In genomic region chr3:111594205-111594604, GRCh38 we compare ENCODE assay signal across 9 cellular contexts. TPM values are rescaled to one million over a fixed set of nuclear protein-coding genes. Genes with fewer than 3 reads are reported as not detected.
A peak's percentile ranks its signal among the peaks of the same experiment; 100 is the strongest.
DNase-seq lines count a peak whose midpoint lies in the region; ATAC-seq and TF ChIP-seq lines count a peak whose summit lies in the region.
"Had no signal": no experiment of that assay in that cellular context is flagged by ENCODE, and none has a peak within 500 bp of the region (broad histone marks: within the 10 kb centered on the region; RNA-seq: fewer than 3 reads in every experiment).

No MANE protein-coding gene starts in this region.

- H4K8ac ChIP-seq in trophoblast cell (ENCODE audit: low read depth, low read length): peak overlapping the region; percentile 8

- H2BK12ac ChIP-seq in trophoblast cell (ENCODE audit: low read length): peak overlapping the region; percentile 9

- TF ChIP-seq POLR2A in right lobe of liver (IDR thresholded peaks at IDR 0.05) (no peak), Peyer's patch (IDR thresholded peaks at IDR 0.05) (no peak)

- peaks cover 11% of the 10 kb centered on the region for H3K79me1 ChIP-seq in trophoblast cell (ENCODE audit: low read length)

- H3K9ac ChIP-seq in trophoblast cell (ENCODE audit: low read length): no peak overlapping the region

- no peak overlapping the region for H2AK5ac ChIP-seq in trophoblast cell (ENCODE audit: low read length)

- no peak for TF ChIP-seq CTCF in right lobe of liver (IDR thresholded peaks at IDR 0.05)
- no peak for TF ChIP-seq CTCF in Peyer's patch (IDR thresholded peaks at IDR 0.05)

- H3K27me3 ChIP-seq in trophoblast cell (ENCODE audit: insufficient read depth, low read length) (no peaks in the 10 kb centered on the region), right lobe of liver (no peaks in the 10 kb centered on the region), Peyer's patch (no peaks in the 10 kb centered on the region)

- peaks cover 1% of the 10 kb centered on the region for H3K79me2 ChIP-seq in trophoblast cell (ENCODE audit: control insufficient read depth, insufficient read depth, low read length, poor library complexity)

- no peak overlapping the region for H3K4ac ChIP-seq in trophoblast cell (ENCODE audit: low read depth, low read length)

- ATAC-seq in HG02943 (IDR thresholded peaks at IDR 0.05; ENCODE audit: low read depth, unreplicated experiment) (peak; percentile 52), right lobe of liver (no peak)
- peak; percentile 45 for ATAC-seq in activated T-helper 17 cell treated with anti-CD3 and anti-CD28 coated beads, Interleukin-2, amount 50 U/mL, for 72 hours (replicated peaks)

- peaks cover 92% of the 10 kb centered on the region for H3K36me3 Mint-ChIP-seq in activated T-helper 17 cell treated with anti-CD3 and anti-CD28 coated beads, Interleukin-2, amount 50 U/mL, for 72 hours (ENCODE audit: low read depth)

- H3K4me3 ChIP-seq in trophoblast cell (ENCODE audit: low read depth, low read length): no peak overlapping the region
- no peak overlapping the region for H3K4me3 ChIP-seq in right lobe of liver
- H3K4me3 ChIP-seq in Peyer's patch: no peak overlapping the region

- peak overlapping the region; percentile 75 for H4K91ac ChIP-seq in trophoblast cell (ENCODE audit: low read depth, low read length)

- H3K9me3 Mint-ChIP-seq in activated T-helper 17 cell treated with anti-CD3 and anti-CD28 coated beads, Interleukin-2, amount 50 U/mL, for 72 hours: peaks cover 4% of the 10 kb centered on the region

- H4K12ac ChIP-seq in trophoblast cell (ENCODE audit: low read depth, low read length): no peak overlapping the region

- H3K27ac Mint-ChIP-seq in activated T-helper 17 cell treated with anti-CD3 and anti-CD28 coated beads, Interleukin-2, amount 50 U/mL, for 72 hours: peak overlapping the region; percentile 96

- no peaks in the 10 kb centered on the region for H3K27me3 Mint-ChIP-seq in activated T-helper 17 cell treated with anti-CD3 and anti-CD28 coated beads, Interleukin-2, amount 50 U/mL, for 72 hours

- H3K14ac ChIP-seq in trophoblast cell (ENCODE audit: low read length): no peak overlapping the region

- peak; percentile 4 for DNase-seq in DMS53 (lab: John Stamatoyannopoulos, UW)
- no peak for DNase-seq in DMS53 treated with DMSO at 0.1 percent for 48 hours (lab: John Stamatoyannopoulos, UW; ENCODE audit: unreplicated experiment)
- DNase-seq in trophoblast cell: peak; percentile 30 to 65
- no peak for DNase-seq in right lobe of liver
- DNase-seq in NCI-H2227 treated with DMSO at 0.1 percent for 48 hours (lab: John Stamatoyannopoulos, UW): no peak
- no peak for DNase-seq in Peyer's patch

- peaks cover 2% of the 10 kb centered on the region for H3K9me3 ChIP-seq in trophoblast cell (ENCODE audit: insufficient read depth, low read depth, low read length)
- H3K9me3 ChIP-seq in right lobe of liver: no peaks in the 10 kb centered on the region
- H3K9me3 ChIP-seq in Peyer's patch: no peaks in the 10 kb centered on the region

- H3K36me3 ChIP-seq in trophoblast cell (ENCODE audit: control insufficient read depth in 1 of 2, insufficient read depth in 2 of 2, low read length in 2 of 2) (no peaks in the 10 kb centered on the region), right lobe of liver (no peaks in the 10 kb centered on the region), Peyer's patch (no peaks in the 10 kb centered on the region)

- H3K4me3 Mint-ChIP-seq in activated T-helper 17 cell treated with anti-CD3 and anti-CD28 coated beads, Interleukin-2, amount 50 U/mL, for 72 hours: peak overlapping the region; percentile 98

- H3K4me1 ChIP-seq in trophoblast cell (ENCODE audit: control insufficient read depth in 1 of 2, insufficient read depth in 2 of 2, low read length in 2 of 2) (peaks cover 14 to 25% of the 10 kb centered on the region in 2 experiments), right lobe of liver (no peaks in the 10 kb centered on the region), Peyer's patch (no peaks in the 10 kb centered on the region)

- no peak overlapping the region for H2BK5ac ChIP-seq in trophoblast cell (ENCODE audit: low read depth, low read length, poor library complexity)

- no peak overlapping the region for H2AFZ ChIP-seq in trophoblast cell (ENCODE audit: insufficient read depth, low read length, poor library complexity)

- intact Hi-C loops in right lobe of liver (cut with DNase I): no loop called here

- no peak overlapping the region for H3K23ac ChIP-seq in trophoblast cell (ENCODE audit: low read length)

- no peak overlapping the region for H3K18ac ChIP-seq in trophoblast cell (ENCODE audit: low read length)

- no CpG with 5 or more reads among the region's 2 CpGs for WGBS in trophoblast cell (ENCODE audit: extremely low coverage, insufficient coverage, insufficient read length)
- WGBS in right lobe of liver (ENCODE audit: insufficient coverage, low coverage, low lambda C conversion rate, missing lambda C conversion rate): 77% methylated on average over 2 of the region's 2 CpGs

- peak overlapping the region; percentile 35 for H3K27ac ChIP-seq in trophoblast cell (ENCODE audit: low read depth, low read length)
- H3K27ac ChIP-seq in right lobe of liver: no peak overlapping the region
- no peak overlapping the region for H3K27ac ChIP-seq in Peyer's patch
- H3K27ac ChIP-seq: 22Rv1 had no signal

- peaks cover 27% of the 10 kb centered on the region for H3K4me1 Mint-ChIP-seq in activated T-helper 17 cell treated with anti-CD3 and anti-CD28 coated beads, Interleukin-2, amount 50 U/mL, for 72 hours

- no peak overlapping the region for H2BK120ac ChIP-seq in trophoblast cell (ENCODE audit: insufficient read depth, low read length, poor library complexity)

- no peak overlapping the region for H3K4me2 ChIP-seq in trophoblast cell (ENCODE audit: low read length)

RNA-seq across cellular contexts. Expression of gene ZBED2, which starts 0.9 kb away (rescaled TPM):
- total RNA-seq in activated T-helper 17 cell treated with anti-CD3 and anti-CD28 coated beads, Interleukin-2, amount 50 U/mL, for 72 hours: 100 to 1,000 TPM; 429 to 664 TPM
- polyA plus RNA-seq in trophoblast cell (2013): 7.3 and 7.8 TPM in 2 replicates
- not detected for total RNA-seq in right lobe of liver
- total RNA-seq in Peyer's patch: not detected

RNA-seq across cellular contexts. Expression of gene CD96, which starts 52.2 kb away (rescaled TPM):
- 100 to 1,000 TPM in 1 of 2 donors, 10 to 100 TPM in 1; 67.6 to 107 TPM for total RNA-seq in activated T-helper 17 cell treated with anti-CD3 and anti-CD28 coated beads, Interleukin-2, amount 50 U/mL, for 72 hours
- polyA plus RNA-seq in trophoblast cell (2013): 0.46 and 0.49 TPM in 2 replicates
- 1 to 10 TPM in 1 of 6 experiments, under 1 TPM in 5; 0.31 to 1.3 (median 0.79) TPM for total RNA-seq in right lobe of liver
- total RNA-seq in Peyer's patch: 10 to 100 TPM in 3 of 4 donors, 1 to 10 TPM in 1; 4.3 to 15.7 (median 11.3) TPM

Comparison
In these comparisons a context has a peak if more than half of its experiments do, and no peak if none do; other contexts are left out.
1. DNase-seq: peak in DMS53 (single experiment) and trophoblast cell (2 of 2); none in DMS53 treated with DMSO at 0.1 percent for 48 hours (single experiment), right lobe of liver (0 of 3), NCI-H2227 treated with DMSO at 0.1 percent for 48 hours (single experiment) and Peyer's patch (0 of 3).
2. ATAC-seq: peak in HG02943 (single experiment) and activated T-helper 17 cell treated with anti-CD3 and anti-CD28 coated beads, Interleukin-2, amount 50 U/mL, for 72 hours (single experiment); none in right lobe of liver (0 of 4).
3. RNA of gene ZBED2, which starts 0.9 kb away (total RNA-seq): 429 to 664 TPM in activated T-helper 17 cell treated with anti-CD3 and anti-CD28 coated beads, Interleukin-2, amount 50 U/mL, for 72 hours; not detected in right lobe of liver and not detected in Peyer's patch; every median in the first group is over 100 times any median in the second.
4. RNA of gene CD96, which starts 52.2 kb away (total RNA-seq): 67.6 to 107 TPM in activated T-helper 17 cell treated with anti-CD3 and anti-CD28 coated beads, Interleukin-2, amount 50 U/mL, for 72 hours; 4.3 to 15.7 TPM in Peyer's patch and 0.31 to 1.3 TPM in right lobe of liver; every median in the first group is over 4 times any median in the second.